Comparison of ENCODE assay signal across 8 cellular contexts in the genomic region with DNA sequence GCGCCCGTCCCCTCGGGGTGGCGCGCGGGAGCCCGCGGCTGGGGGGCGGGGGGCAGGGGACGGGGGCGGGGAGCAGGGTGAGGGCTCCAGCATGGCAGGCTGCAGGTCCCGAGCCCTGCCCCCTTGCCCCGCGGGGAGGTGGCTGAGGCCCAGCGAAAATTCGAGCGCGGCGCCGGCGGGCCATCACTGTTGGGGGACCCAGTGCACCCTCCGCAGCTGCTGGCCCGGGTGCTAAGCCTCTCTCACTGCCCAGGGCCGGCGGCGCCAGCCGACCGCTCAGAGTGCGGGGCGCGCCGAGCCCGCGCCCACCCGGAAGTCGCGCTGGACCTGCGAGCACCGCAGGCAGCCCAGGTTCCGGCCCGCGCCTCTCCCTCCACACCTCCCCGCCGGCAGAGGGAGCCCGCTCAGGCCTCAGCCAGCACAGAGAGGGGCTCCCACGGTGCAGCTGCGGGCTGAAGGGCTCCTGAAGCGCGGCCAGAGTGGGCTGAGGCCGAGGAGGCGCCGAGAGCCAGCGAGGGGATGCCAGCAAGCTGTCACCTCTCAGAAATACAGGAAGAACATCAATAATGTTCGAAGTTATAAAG.
DNase-seq lines count a peak whose midpoint lies in the region; ATAC-seq, FAIRE-seq and TF ChIP-seq lines count a peak whose summit lies in the region.
"Not testable (repeated sequence)": the region's sequence is repeated elsewhere in the genome, so short reads cannot be mapped to it uniquely, and the experiment has no call there.

No MANE protein-coding gene starts in this region.

- not testable (repeated sequence) for H3K4me2 ChIP-seq in GM12878 (ENCODE audit: control insufficient read depth, insufficient read depth)

- peak overlapping the region; percentile 7; the same call in 1 of the 2 replicates for H2AFZ ChIP-seq in GM12878 (ENCODE audit: control insufficient read depth, low read depth, low read length)

- not testable (repeated sequence) for H4K20me1 ChIP-seq in GM12878 (ENCODE audit: control insufficient read depth, insufficient read depth)

- TF ChIP-seq EP300 in GM12878 (IDR thresholded peaks at IDR 0.05; ENCODE audit: borderline replicate concordance in 1 of 2, control insufficient read depth in 1 of 2, low read depth in 2 of 2, low read length in 2 of 2) = not testable (repeated sequence)

- in situ Hi-C loops in Caki2 (cut with HindIII; ENCODE audit: low pct_unique_long_range_greater_than_20kb, low sequenced_read_pairs); GM12878 (cut with MboI): not testable (repeated sequence)

- H3K9ac ChIP-seq in HUES48 (ENCODE audit: low read depth, low read length) = not testable (repeated sequence)
- H3K9ac ChIP-seq in GM12878 (ENCODE audit: control insufficient read depth, insufficient read depth, low read length) = peak overlapping the region; percentile 50; the same call in 1 of the 2 replicates

- peak; percentile 46 for TF ChIP-seq RAD21 in GM12878 (IDR thresholded peaks at IDR 0.05; ENCODE audit: insufficient read depth, low read depth, low read length)

- CTCF ChIA-PET in GM12878 (lab: Yijun Ruan, JAX) = interaction anchor here (1.1 kb wide), 1 partner anchor 122 kb away, joined by 3 read pairs; no protein-coding TSS in a partner anchor

- POLR2A ChIA-PET in GM12878 (lab: Charles Lee) = not testable (repeated sequence)

- WGBS in GM12878 (ENCODE audit: insufficient coverage, insufficient replicate concordance, low lambda C conversion rate, missing lambda C conversion rate) = 0% methylated on average over 14 of the region's 54 CpGs

- H3K27ac ChIP-seq in HUES48 (ENCODE audit: low read depth, low read length) = peak overlapping the region; percentile 73
- H3K27ac ChIP-seq in GM12878 (ENCODE audit: control insufficient read depth, insufficient read depth) = not testable (repeated sequence)

- TF ChIP-seq CTCF in GM12878 (IDR thresholded peaks at IDR 0.05 in 2 of 3, conservative IDR thresholded peaks at IDR 0.05 in 1 of 3; ENCODE audit: control insufficient read depth in 2 of 3, extremely low read depth in 1 of 3, insufficient read depth in 1 of 3, low read depth in 3 of 3, low read length in 3 of 3) = peak; percentile 29 to 52 (median 37)

- ATAC-seq in GM12878 (peak; percentile 99), left ventricle myocardium superior (peak; percentile 80)

- peak; percentile 59 for DNase-seq in Caki2 (ENCODE audit: low read depth)
- DNase-seq in NCI-H82 treated with DMSO at 0.1 percent for 48 hours (lab: John Stamatoyannopoulos, UW; ENCODE audit: unreplicated experiment) = peak; percentile 6
- peak; percentile 87 for DNase-seq in activated CD4-positive, CD25-positive, alpha-beta regulatory T cell treated with anti-CD3 and anti-CD28 coated beads, Interleukin-2, amount 50 U/mL, for 72 hours
- DNase-seq in GM12878 (ENCODE audit: low read depth, low spot score) = peak; percentile 15
- peak; percentile 86 for DNase-seq in left ventricle myocardium superior
- peak; percentile 46 for DNase-seq in occipital lobe (lab: John Stamatoyannopoulos, UW)
- peak; percentile 61 for DNase-seq in stimulated activated CD8-positive, alpha-beta memory T cell treated with anti-CD3 and anti-CD28 coated beads, Interleukin-7, amount 100 ng/mL, for 24 hours (ENCODE audit: low read depth)

- BruUV-seq in GM12878 (replicated peaks; lab: Mats Ljungman, UMichigan) = not testable (repeated sequence)

- RAD21 ChIA-PET in GM12878 (lab: Charles Lee; ENCODE audit: unreplicated experiment) = not testable (repeated sequence)

- H3K36me3 ChIP-seq in HUES48 (ENCODE audit: control insufficient read depth, insufficient read depth, low read length); GM12878 (ENCODE audit: control insufficient read depth in 2 of 2, insufficient read depth in 2 of 2, low read length in 1 of 2): not testable (repeated sequence)

- SMC1A ChIA-PET in GM12878 (lab: Charles Lee; ENCODE audit: uncharacterized antibody, unreplicated experiment) = interaction anchor here (1.1 kb wide), 2 partner anchors 122 to 124 kb away, joined by 3 to 5 read pairs; no protein-coding TSS in a partner anchor

- not testable (repeated sequence) for H3K79me2 ChIP-seq in GM12878 (ENCODE audit: control insufficient read depth, insufficient read depth, low read length)

- not testable (repeated sequence) for FAIRE-seq in GM12878 (lab: Jason Lieb, UNC)

- H3K27me3 ChIP-seq in HUES48 (ENCODE audit: control insufficient read depth, insufficient read depth, low read length); GM12878 (replicated peaks in 1 of 2; ENCODE audit: control insufficient read depth in 2 of 2, insufficient read depth in 2 of 2, low read length in 1 of 2): not testable (repeated sequence)

- intact Hi-C loops in GM12878 (cut with micrococcal nuclease; ENCODE audit: unreplicated experiment) = loop anchor here (5.0 kb wide), 1 partner anchor 121 kb away; no protein-coding TSS in a partner anchor
- intact Hi-C loops in left ventricle myocardium superior (cut with micrococcal nuclease) = not testable (repeated sequence)

- peak overlapping the region; percentile 63 for H3K4me3 ChIP-seq in HUES48 (ENCODE audit: low read depth, low read length)
- H3K4me3 ChIP-seq in GM12878 = peak overlapping the region; percentile 61

- TF ChIP-seq POLR2A in GM12878 (IDR thresholded peaks at IDR 0.05; ENCODE audit: low read depth, low read length) = peak; percentile 68

- H3K4me1 ChIP-seq in HUES48 (ENCODE audit: control insufficient read depth, insufficient read depth, low read length); GM12878 (ENCODE audit: control insufficient read depth, insufficient read depth, low read length): not testable (repeated sequence)

- not testable (repeated sequence) for H3K9me3 ChIP-seq in HUES48 (ENCODE audit: control insufficient read depth, insufficient read depth, low read length); GM12878 (replicated peaks; ENCODE audit: control insufficient read depth, insufficient read depth, low read length)

TF ChIP-seq in GM12878, 131 proteins besides CTCF, POLR2A, EP300 and RAD21 (continues in another document):
- TF ChIP-seq GATAD2B (conservative IDR thresholded peaks at IDR 0.05; ENCODE audit: low read depth) = peak; percentile 91
- peak; percentile 72; the same call in 1 of the 2 replicates for TF ChIP-seq RB1 (IDR thresholded peaks at IDR 0.05; ENCODE audit: borderline replicate concordance)
- TF ChIP-seq TAF1 (IDR thresholded peaks at IDR 0.05; ENCODE audit: borderline replicate concordance, low read depth, low read length) = peak; percentile 53; the same call in 1 of the 2 replicates
- TF ChIP-seq DPF2 (IDR thresholded peaks at IDR 0.05) = peak; percentile 73; the same call in 1 of the 2 replicates
- TF ChIP-seq ASH2L (IDR thresholded peaks at IDR 0.05; ENCODE audit: borderline replicate concordance, low read depth) = 0 out of 2 replicates have a peak, but pooled peaks have one; percentile 29
- peak; percentile 51; the same call in 1 of the 2 replicates for TF ChIP-seq TCF3 (IDR thresholded peaks at IDR 0.05; ENCODE audit: borderline replicate concordance, insufficient read depth, low read depth, low read length)
- TF ChIP-seq BACH1 (IDR thresholded peaks at IDR 0.05; ENCODE audit: borderline replicate concordance) = peak; percentile 66
- TF ChIP-seq, protein P1, sequence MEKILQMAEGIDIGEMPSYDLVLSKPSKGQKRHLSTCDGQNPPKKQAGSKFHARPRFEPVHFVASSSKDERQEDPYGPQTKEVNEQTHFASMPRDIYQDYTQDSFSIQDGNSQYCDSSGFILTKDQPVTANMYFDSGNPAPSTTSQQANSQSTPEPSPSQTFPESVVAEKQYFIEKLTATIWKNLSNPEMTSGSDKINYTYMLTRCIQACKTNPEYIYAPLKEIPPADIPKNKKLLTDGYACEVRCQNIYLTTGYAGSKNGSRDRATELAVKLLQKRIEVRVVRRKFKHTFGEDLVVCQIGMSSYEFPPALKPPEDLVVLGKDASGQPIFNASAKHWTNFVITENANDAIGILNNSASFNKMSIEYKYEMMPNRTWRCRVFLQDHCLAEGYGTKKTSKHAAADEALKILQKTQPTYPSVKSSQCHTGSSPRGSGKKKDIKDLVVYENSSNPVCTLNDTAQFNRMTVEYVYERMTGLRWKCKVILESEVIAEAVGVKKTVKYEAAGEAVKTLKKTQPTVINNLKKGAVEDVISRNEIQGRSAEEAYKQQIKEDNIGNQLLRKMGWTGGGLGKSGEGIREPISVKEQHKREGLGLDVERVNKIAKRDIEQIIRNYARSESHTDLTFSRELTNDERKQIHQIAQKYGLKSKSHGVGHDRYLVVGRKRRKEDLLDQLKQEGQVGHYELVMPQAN (conservative IDR thresholded peaks at IDR 0.05) = peak; percentile 46
- TF ChIP-seq NBN (IDR thresholded peaks at IDR 0.05) = 0 out of 2 replicates have a peak, but pooled peaks have one; percentile 30
- 0 out of 2 replicates have a peak, but pooled peaks have one; percentile 41 for TF ChIP-seq ZNF24 (IDR thresholded peaks at IDR 0.05)

Comparison
In these comparisons a context has a peak if more than half of its experiments do, and no peak if none do; other contexts are left out.
1. DNase-seq: peak in every context shown above with its lines; median percentile 87 in activated CD4-positive, CD25-positive, alpha-beta regulatory T cell treated with anti-CD3 and anti-CD28 coated beads, Interleukin-2, amount 50 U/mL, for 72 hours; 86 in left ventricle myocardium superior; 61 in stimulated activated CD8-positive, alpha-beta memory T cell treated with anti-CD3 and anti-CD28 coated beads, Interleukin-7, amount 100 ng/mL, for 24 hours; 59 in Caki2; 46 in occipital lobe; 15 in GM12878; 6 in NCI-H82 treated with DMSO at 0.1 percent for 48 hours.